17 cellular contexts compared by ENCODE assay signal in the genomic region with DNA sequence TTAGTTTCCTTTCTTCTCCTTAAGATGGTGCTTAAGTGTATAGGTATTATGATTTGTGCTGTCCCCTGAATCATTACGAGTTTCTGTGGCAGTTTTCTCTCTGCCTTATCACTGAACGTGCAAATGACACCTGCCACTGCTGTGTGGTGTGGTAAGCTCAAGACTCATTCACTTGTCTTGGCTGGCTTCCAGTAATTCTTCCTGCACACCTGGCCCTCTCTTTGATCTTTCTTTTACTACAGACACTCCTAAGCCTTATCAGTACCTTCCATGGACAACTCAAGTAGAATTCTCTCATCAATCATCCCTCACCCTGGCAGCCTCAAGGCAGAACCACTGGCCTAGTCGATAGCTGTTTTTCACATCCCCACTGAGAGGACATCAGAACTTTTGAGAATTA.
DNase-seq lines count a peak whose midpoint lies in the region; ATAC-seq and TF ChIP-seq lines count a peak whose summit lies in the region.
"Had no signal": no experiment of that assay in that cellular context is flagged by ENCODE, and none has a peak within 500 bp of the region (broad histone marks: within the 10 kb centered on the region; RNA-seq: fewer than 3 reads in every experiment).

No MANE protein-coding gene starts in this region.

- H3K27ac ChIP-seq in HCT116 (ENCODE audit: low read depth, low read length) = no peak overlapping the region
- H3K27ac ChIP-seq in foreskin keratinocyte = no peak overlapping the region
- H3K27ac ChIP-seq: sigmoid colon, tibial artery had no signal

- no peaks in the 10 kb centered on the region for H3K27me3 ChIP-seq in HCT116 (ENCODE audit: insufficient read depth, low read length)
- H3K27me3 ChIP-seq in foreskin keratinocyte = no peaks in the 10 kb centered on the region
- H3K27me3 ChIP-seq: sigmoid colon, tibial artery had no signal

- no peaks in the 10 kb centered on the region for H3K9me3 Mint-ChIP-seq in activated T-cell treated with anti-CD3 and anti-CD28 coated beads, Interleukin-2, amount 50 U/mL, for 24 hours
- H3K9me3 Mint-ChIP-seq in endothelial cell (ENCODE audit: unreplicated experiment) = no peaks in the 10 kb centered on the region
- H3K9me3 Mint-ChIP-seq: activated T-cell treated with anti-CD3 and anti-CD28 coated beads, Interleukin-2, amount 50 U/mL, for 72 hours; IgD-negative memory B cell had no signal

- no peaks in the 10 kb centered on the region for H3K79me2 ChIP-seq in HCT116 (ENCODE audit: insufficient read depth, low read length)

- H3K27me3 Mint-ChIP-seq in activated T-cell treated with anti-CD3 and anti-CD28 coated beads, Interleukin-2, amount 50 U/mL, for 24 hours = no peaks in the 10 kb centered on the region
- no peaks in the 10 kb centered on the region for H3K27me3 Mint-ChIP-seq in endothelial cell (ENCODE audit: unreplicated experiment)
- H3K27me3 Mint-ChIP-seq: IgD-negative memory B cell had no signal

- H2AFZ ChIP-seq in HCT116 (ENCODE audit: low read depth, low read length, poor library complexity, severe bottlenecking) = no peak overlapping the region

- no peaks in the 10 kb centered on the region; a peak in 1 of 4 replicates for H3K4me1 ChIP-seq in HCT116 (ENCODE audit: control insufficient read depth in 1 of 2, insufficient read depth in 2 of 2, low read length in 2 of 2)
- peaks cover 2% of the 10 kb centered on the region for H3K4me1 ChIP-seq in foreskin keratinocyte
- H3K4me1 ChIP-seq: sigmoid colon, tibial artery had no signal

- TF ChIP-seq CTCF in HCT116 (IDR thresholded peaks at IDR 0.05 in 2 of 3, conservative IDR thresholded peaks at IDR 0.05 in 1 of 3; ENCODE audit: borderline replicate concordance in 1 of 3, insufficient read depth in 1 of 3, low read depth in 2 of 3, low read length in 2 of 3) (no peak), foreskin keratinocyte (conservative IDR thresholded peaks at IDR 0.05) (no peak), endothelial cell (IDR thresholded peaks at IDR 0.05; ENCODE audit: unreplicated experiment) (no peak)

- no peak for TF ChIP-seq RAD21 in HCT116 (IDR thresholded peaks at IDR 0.05; ENCODE audit: low read depth)

- no peaks in the 10 kb centered on the region for H3K9me3 ChIP-seq in HCT116 (ENCODE audit: control insufficient read depth in 1 of 2, insufficient read depth in 1 of 2, low read depth in 1 of 2, low read length in 2 of 2)
- H3K9me3 ChIP-seq: sigmoid colon, tibial artery had no signal

- BruUV-seq in HCT116 (replicated peaks; lab: Mats Ljungman, UMichigan) = no TSS peak

- RAD21 ChIA-PET in HCT116 (lab: Charles Lee; ENCODE audit: low non-redundant PET in 1 of 2, low total read pairs in 2 of 2, uncharacterized antibody in 2 of 2, unreplicated experiment in 2 of 2) = no interaction called here

- ATAC-seq in HCT116 (no peak), foreskin keratinocyte (peak; percentile 86), HG02885 (IDR thresholded peaks at IDR 0.05; ENCODE audit: poor library complexity, unreplicated experiment) (no peak)
- ATAC-seq: activated T-cell treated with anti-CD3 and anti-CD28 coated beads, Interleukin-2, amount 50 U/mL, for 72 hours had no signal

- H3K4me1 Mint-ChIP-seq in activated T-cell treated with anti-CD3 and anti-CD28 coated beads, Interleukin-2, amount 50 U/mL, for 24 hours (ENCODE audit: low read depth) = no peaks in the 10 kb centered on the region
- H3K4me1 Mint-ChIP-seq in endothelial cell (ENCODE audit: unreplicated experiment) = peaks cover 13% of the 10 kb centered on the region
- H3K4me1 Mint-ChIP-seq: IgD-negative memory B cell had no signal

- CTCF ChIA-PET in HCT116 (lab: Charles Lee) = no interaction called here

- H3K36me3 ChIP-seq in HCT116 (ENCODE audit: control insufficient read depth in 1 of 2, insufficient read depth in 2 of 2, low read length in 2 of 2) = no peaks in the 10 kb centered on the region
- H3K36me3 ChIP-seq: sigmoid colon, tibial artery had no signal

- no peaks in the 10 kb centered on the region for H3K9me2 ChIP-seq in HCT116 (ENCODE audit: insufficient read depth)

- H4K20me1 ChIP-seq in HCT116 (ENCODE audit: insufficient read depth) = no peaks in the 10 kb centered on the region

- H3K4me3 ChIP-seq in HCT116 (replicated peaks in 1 of 2; ENCODE audit: low read depth in 1 of 2, low read length in 2 of 2) = no peak overlapping the region
- H3K4me3 ChIP-seq: sigmoid colon, tibial artery had no signal

- POLR2A ChIA-PET in HCT116 (lab: Charles Lee) = no interaction called here

- H3K4me2 ChIP-seq in HCT116 (ENCODE audit: low read length) = no peak overlapping the region

- H3K4me3 Mint-ChIP-seq in activated T-cell treated with anti-CD3 and anti-CD28 coated beads, Interleukin-2, amount 50 U/mL, for 24 hours = no peak overlapping the region
- no peak overlapping the region for H3K4me3 Mint-ChIP-seq in endothelial cell (ENCODE audit: unreplicated experiment)
- H3K4me3 Mint-ChIP-seq: activated T-cell treated with anti-CD3 and anti-CD28 coated beads, Interleukin-2, amount 50 U/mL, for 72 hours; IgD-negative memory B cell had no signal

- H3K9ac ChIP-seq in HCT116 (ENCODE audit: low read length) = no peak overlapping the region

- DNase-seq in COR-L47 (lab: John Stamatoyannopoulos, UW) = peak; percentile 10
- DNase-seq in HCT116 (ENCODE audit: low read depth, low spot score) = no peak
- DNase-seq in NCI-H510A treated with DMSO at 0.1 percent for 48 hours (lab: John Stamatoyannopoulos, UW) = peak; percentile 86
- peak in 1 of 2 donors; percentile 51 for DNase-seq in foreskin keratinocyte
- no peak for DNase-seq in D341Med (ENCODE audit: low spot score)
- DNase-seq in activated T-cell treated with anti-CD3 and anti-CD28 coated beads, Interleukin-2, amount 50 U/mL, for 24 hours = no peak
- DNase-seq in endothelial cell (ENCODE audit: low spot score) = no peak
- DNase-seq: activated CD4-positive, alpha-beta T cell treated with anti-CD3 and anti-CD28 coated beads, Interleukin-2, amount 50 U/mL, for 1 hour; activated T-cell treated with anti-CD3 and anti-CD28 coated beads, Interleukin-2, amount 50 U/mL, for 72 hours; cerebellar nuclear complex; HCEC 1CT; NCI-H146; sigmoid colon; stimulated activated CD4-positive, alpha-beta T cell treated with anti-CD3 and anti-CD28 coated beads, Interleukin-4, amount 100 ng/mL, for 1 hour; tibial artery had no signal

- H3K27ac Mint-ChIP-seq in activated T-cell treated with anti-CD3 and anti-CD28 coated beads, Interleukin-2, amount 50 U/mL, for 24 hours = no peak overlapping the region
- no peak overlapping the region for H3K27ac Mint-ChIP-seq in endothelial cell (ENCODE audit: unreplicated experiment)
- H3K27ac Mint-ChIP-seq: activated T-cell treated with anti-CD3 and anti-CD28 coated beads, Interleukin-2, amount 50 U/mL, for 72 hours; IgD-negative memory B cell had no signal

- intact Hi-C loops in HCT116 (cut with micrococcal nuclease) = no loop called here

- no peak for TF ChIP-seq POLR2A in HCT116 (IDR thresholded peaks at IDR 0.05; ENCODE audit: borderline replicate concordance, extremely low read depth, insufficient read depth, insufficient read length)

- no peaks in the 10 kb centered on the region for H3K36me3 Mint-ChIP-seq in activated T-cell treated with anti-CD3 and anti-CD28 coated beads, Interleukin-2, amount 50 U/mL, for 24 hours (ENCODE audit: low read depth)
- no peaks in the 10 kb centered on the region for H3K36me3 Mint-ChIP-seq in endothelial cell (ENCODE audit: low read depth, unreplicated experiment)
- H3K36me3 Mint-ChIP-seq: IgD-negative memory B cell had no signal

TF ChIP-seq in HCT116, 20 proteins besides CTCF, POLR2A, EP300 and RAD21:
- TF ChIP-seq EGR1 (IDR thresholded peaks at IDR 0.05; ENCODE audit: low read depth) = no peak
- peak; percentile 92 for TF ChIP-seq TCF7L2 (IDR thresholded peaks at IDR 0.05; ENCODE audit: borderline replicate concordance, extremely low read depth, insufficient read depth, insufficient read length)
- TF ChIP-seq, protein P1, sequence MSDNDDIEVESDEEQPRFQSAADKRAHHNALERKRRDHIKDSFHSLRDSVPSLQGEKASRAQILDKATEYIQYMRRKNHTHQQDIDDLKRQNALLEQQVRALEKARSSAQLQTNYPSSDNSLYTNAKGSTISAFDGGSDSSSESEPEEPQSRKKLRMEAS (IDR thresholded peaks at IDR 0.05) = no peak
- no peak for TF ChIP-seq FOSL1 (IDR thresholded peaks at IDR 0.05; ENCODE audit: low read depth)
- no peak for TF ChIP-seq ELF1 (IDR thresholded peaks at IDR 0.05; ENCODE audit: borderline replicate concordance, low read depth)

Comparison
In these comparisons a context has a peak if more than half of its experiments do, and no peak if none do; other contexts are left out.
1. DNase-seq: peak in COR-L47 (single experiment) and NCI-H510A treated with DMSO at 0.1 percent for 48 hours (single experiment); none in HCT116 (single experiment), D341Med (single experiment), activated T-cell treated with anti-CD3 and anti-CD28 coated beads, Interleukin-2, amount 50 U/mL, for 24 hours (single experiment) and endothelial cell (single experiment).